ENCODE assay signal across 8 cellular contexts in genomic region chr2:147845608-147846002, GRCh38. TPM values are rescaled to one million over a fixed set of nuclear protein-coding genes. Genes with fewer than 3 reads are reported as not detected.
DNase-seq lines count a peak whose midpoint lies in the region; ATAC-seq and TF ChIP-seq lines count a peak whose summit lies in the region.

No MANE protein-coding gene starts in this region.

- H3K4me3 ChIP-seq in gastroesophageal sphincter (peak overlapping the region; percentile 76 to 99), gastrocnemius medialis (peak overlapping the region; percentile 69 to 86 (median 75))

- H3K4me1 ChIP-seq in gastroesophageal sphincter: peaks cover 0 to 50% (median 6%) of the 10 kb centered on the region in 3 donors
- H3K4me1 ChIP-seq in gastrocnemius medialis: peaks cover 49 to 50% of the 10 kb centered on the region in 2 donors

- peak overlapping the region; percentile 68 to 100 (median 98) for H3K27ac ChIP-seq in gastroesophageal sphincter
- peak overlapping the region; percentile 89 to 97 (median 93) for H3K27ac ChIP-seq in gastrocnemius medialis

- peak overlapping the region; percentile 47 for H3K27ac Mint-ChIP-seq in T-helper 1 cell treated with Interleukin-12 subunit alpha and Interleukin-12 subunit beta and Interleukin-4 antibody, amounts not matched to agents 30 μg/mL and 1 μg/mL, for 36 hours
- peak overlapping the region; percentile 96 for H3K27ac Mint-ChIP-seq in T-helper 17 cell

- DNase-seq in T-helper 1 cell: no peak
- DNase-seq in T-helper 17 cell: no peak
- no peak for DNase-seq in gastrocnemius medialis
- no peak for DNase-seq in SKM-1 (lab: John Stamatoyannopoulos, UW; ENCODE audit: unreplicated experiment)
- DNase-seq in activated CD4-positive, alpha-beta T cell treated with anti-CD3 and anti-CD28 coated beads for 1 hour: no peak

- peaks cover 75% of the 10 kb centered on the region for H3K27me3 Mint-ChIP-seq in T-helper 1 cell treated with Interleukin-12 subunit alpha and Interleukin-12 subunit beta and Interleukin-4 antibody, amounts not matched to agents 30 μg/mL and 1 μg/mL, for 36 hours (ENCODE audit: low read depth)
- H3K27me3 Mint-ChIP-seq in T-helper 17 cell: no peaks in the 10 kb centered on the region

- TF ChIP-seq POLR2A in gastroesophageal sphincter (IDR thresholded peaks at IDR 0.05): no peak
- no peak for TF ChIP-seq POLR2A in gastrocnemius medialis (IDR thresholded peaks at IDR 0.05)

- TF ChIP-seq EP300 in gastroesophageal sphincter (IDR thresholded peaks at IDR 0.05): no peak

- no peaks in the 10 kb centered on the region for H3K36me3 Mint-ChIP-seq in T-helper 1 cell treated with Interleukin-12 subunit alpha and Interleukin-12 subunit beta and Interleukin-4 antibody, amounts not matched to agents 30 μg/mL and 1 μg/mL, for 36 hours (ENCODE audit: low read depth)
- peaks cover 5% of the 10 kb centered on the region for H3K36me3 Mint-ChIP-seq in T-helper 17 cell (ENCODE audit: low read depth)

- H3K27me3 ChIP-seq in gastroesophageal sphincter: no peaks in the 10 kb centered on the region
- H3K27me3 ChIP-seq in gastrocnemius medialis: no peaks in the 10 kb centered on the region

- peak overlapping the region; percentile 89 for H3K4me3 Mint-ChIP-seq in T-helper 1 cell treated with Interleukin-12 subunit alpha and Interleukin-12 subunit beta and Interleukin-4 antibody, amounts not matched to agents 30 μg/mL and 1 μg/mL, for 36 hours
- H3K4me3 Mint-ChIP-seq in T-helper 17 cell: peak overlapping the region; percentile 97

- TF ChIP-seq CTCF in gastroesophageal sphincter (IDR thresholded peaks at IDR 0.05) (no peak), gastrocnemius medialis (IDR thresholded peaks at IDR 0.05 in 4 of 5, conservative IDR thresholded peaks at IDR 0.05 in 1 of 5) (no peak)

- peaks cover 21% of the 10 kb centered on the region for H3K4me1 Mint-ChIP-seq in T-helper 1 cell treated with Interleukin-12 subunit alpha and Interleukin-12 subunit beta and Interleukin-4 antibody, amounts not matched to agents 30 μg/mL and 1 μg/mL, for 36 hours (ENCODE audit: low read depth)
- H3K4me1 Mint-ChIP-seq in T-helper 17 cell: peaks cover 39% of the 10 kb centered on the region

- H3K9me3 ChIP-seq in T-helper 17 cell (ENCODE audit: control insufficient read depth, low read length, poor library complexity, severe bottlenecking) (no peaks in the 10 kb centered on the region), gastroesophageal sphincter (no peaks in the 10 kb centered on the region), gastrocnemius medialis (no peaks in the 10 kb centered on the region)

- ATAC-seq in T-helper 17 cell (no peak), gastroesophageal sphincter (no peak), gastrocnemius medialis (no peak), GM18502 (IDR thresholded peaks at IDR 0.05; ENCODE audit: poor library complexity, unreplicated experiment) (no peak)

- in situ Hi-C loops in gastrocnemius medialis (cut with MboI; ENCODE audit: low sequenced_read_pairs in 4 of 4): loop anchor here in 1 of 4 donors (10.0 kb wide), 1 partner anchor 169 kb away; no protein-coding TSS in a partner anchor

- no peaks in the 10 kb centered on the region for H3K9me3 Mint-ChIP-seq in T-helper 1 cell treated with Interleukin-12 subunit alpha and Interleukin-12 subunit beta and Interleukin-4 antibody, amounts not matched to agents 30 μg/mL and 1 μg/mL, for 36 hours

- intact Hi-C loops in gastrocnemius medialis (cut with DNase I; ENCODE audit: low total_unique reads): loop anchor here (2.0 to 5.0 kb wide), 2 partner anchors 62 to 175 kb away; partner anchors contain the start of genes MBD5 and ORC4

- no peaks in the 10 kb centered on the region for H3K36me3 ChIP-seq in gastroesophageal sphincter
- no peaks in the 10 kb centered on the region for H3K36me3 ChIP-seq in gastrocnemius medialis

- 1 to 2% methylated on average over 9 to 10 of the region's 10 CpGs for WGBS in gastroesophageal sphincter (ENCODE audit: low coverage in 1 of 2), 2 donors

RNA-seq across cellular contexts. Expression of gene ACVR2A, which starts 0.8 kb away (rescaled TPM):
- total RNA-seq in T-helper 17 cell (10 to 100 TPM; 13.6 to 14.3 TPM), gastroesophageal sphincter (10 to 100 TPM; 23.0 to 48.1 (median 23.8) TPM), gastrocnemius medialis (10 to 100 TPM in 1 of 4 donors, 1 to 10 TPM in 3; 6.6 to 10.6 (median 7.5) TPM)
